ENCODE assay signal across 8 cellular contexts in the genomic region with DNA sequence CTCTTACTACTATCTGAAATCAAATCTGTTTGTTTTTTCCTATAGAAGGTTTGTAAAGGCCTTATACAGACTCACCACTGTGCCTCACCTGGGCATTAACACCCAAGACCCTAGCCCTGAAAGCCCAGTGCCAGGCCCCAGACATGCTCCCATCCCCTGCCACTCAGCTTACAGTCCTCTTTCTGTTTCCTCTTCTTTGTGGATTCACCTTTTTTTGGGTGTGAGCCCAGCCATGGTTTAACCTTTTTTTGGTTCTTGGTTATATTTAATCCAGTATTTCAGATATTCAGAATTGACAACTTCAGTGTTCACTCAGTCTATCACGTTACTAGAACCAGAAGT. TPM values are rescaled to one million over a fixed set of nuclear protein-coding genes. Genes with fewer than 3 reads are reported as not detected.
DNase-seq lines count a peak whose midpoint lies in the region; ATAC-seq and TF ChIP-seq lines count a peak whose summit lies in the region.
"Not testable (repeated sequence)": the region's sequence is repeated elsewhere in the genome, so short reads cannot be mapped to it uniquely, and the experiment has no call there.

No MANE protein-coding gene starts in this region.

- H3K4me2 ChIP-seq in SK-N-SH, result peak overlapping the region; percentile 46; the same call in 1 of the 2 replicates

- H2AFZ ChIP-seq in SK-N-SH (ENCODE audit: low read depth), result not testable (repeated sequence)

- 88% methylated on average over 1 of the region's 1 CpG for WGBS in SK-N-SH (ENCODE audit: low lambda C conversion rate)
- 70 to 85% methylated on average over 1 of the region's 1 CpG for WGBS in transverse colon (ENCODE audit: low coverage in 1 of 2), 2 donors

- not testable (repeated sequence) for H3K27me3 ChIP-seq in CD8-positive, alpha-beta memory T cell (ENCODE audit: insufficient read depth, low read length, poor library complexity, severe bottlenecking); SK-N-SH (ENCODE audit: insufficient read depth); left ventricle myocardium inferior (ENCODE audit: low read depth); transverse colon

- H3K9me3 Mint-ChIP-seq in CD8-positive, alpha-beta memory T cell; activated T-helper 1 cell treated with anti-CD3 and anti-CD28 coated beads, Interleukin-12 subunit alpha, Interleukin-12 subunit beta, Interleukin-2, Interleukin-4 antibody, amounts not matched to agents 30 ng/mL and 10 ng/mL and 1 ng/mL, durations not matched to agents 14 hours and 24 hours and 36 hours; chondrocyte (ENCODE audit: low read depth); naive thymus-derived CD8-positive, alpha-beta T cell: not testable (repeated sequence)

- not testable (repeated sequence) for DNase-seq in CD8-positive, alpha-beta memory T cell; SK-N-SH; activated T-helper 1 cell treated with anti-CD3 and anti-CD28 coated beads, Interleukin-12 subunit alpha, Interleukin-12 subunit beta, Interleukin-2, Interleukin-4 antibody, amounts not matched to agents 30 ng/mL and 10 ng/mL and 1 ng/mL, durations not matched to agents 14 hours and 24 hours and 36 hours (ENCODE audit: low spot score); chondrocyte (ENCODE audit: low spot score); left ventricle myocardium inferior; naive thymus-derived CD8-positive, alpha-beta T cell; transverse colon

- not testable (repeated sequence) for H3K9me3 ChIP-seq in CD8-positive, alpha-beta memory T cell (ENCODE audit: low read length); SK-N-SH; left ventricle myocardium inferior (replicated peaks); transverse colon

- peaks cover 54% of the 10 kb centered on the region for H3F3A ChIP-seq in SK-N-SH (replicated peaks; ENCODE audit: insufficient read depth)

- not testable (repeated sequence) for H3K9ac ChIP-seq in SK-N-SH

- H3K36me3 ChIP-seq in CD8-positive, alpha-beta memory T cell (ENCODE audit: insufficient read depth, low read length), result not testable (repeated sequence)
- peaks cover 28 to 35% of the 10 kb centered on the region in 2 experiments for H3K36me3 ChIP-seq in SK-N-SH (replicated peaks in 1 of 2; ENCODE audit: control insufficient read depth in 1 of 2, insufficient read depth in 2 of 2, low read length in 1 of 2)
- peaks cover 73% of the 10 kb centered on the region for H3K36me3 ChIP-seq in left ventricle myocardium inferior
- peaks cover 0 to 26% (median 9%) of the 10 kb centered on the region in 4 donors for H3K36me3 ChIP-seq in transverse colon

- peaks cover 12 to 32% (median 19%) of the 10 kb centered on the region in 3 donors for H3K4me1 Mint-ChIP-seq in CD8-positive, alpha-beta memory T cell
- peaks cover 19% of the 10 kb centered on the region for H3K4me1 Mint-ChIP-seq in activated T-helper 1 cell treated with anti-CD3 and anti-CD28 coated beads, Interleukin-12 subunit alpha, Interleukin-12 subunit beta, Interleukin-2, Interleukin-4 antibody, amounts not matched to agents 30 ng/mL and 10 ng/mL and 1 ng/mL, durations not matched to agents 14 hours and 24 hours and 36 hours (ENCODE audit: low read depth)
- peaks cover 48% of the 10 kb centered on the region for H3K4me1 Mint-ChIP-seq in chondrocyte (ENCODE audit: low read depth)
- H3K4me1 Mint-ChIP-seq in naive thymus-derived CD8-positive, alpha-beta T cell, result peaks cover 9 to 26% (median 17%) of the 10 kb centered on the region in 4 donors

- not testable (repeated sequence) for H3K4me1 ChIP-seq in CD8-positive, alpha-beta memory T cell (ENCODE audit: insufficient read depth, low read length)
- H3K4me1 ChIP-seq in SK-N-SH (ENCODE audit: control insufficient read depth in 1 of 2, insufficient read depth in 2 of 2, low read depth in 1 of 2, low read length in 1 of 2) (peaks cover 22 to 23% of the 10 kb centered on the region in 2 experiments; a peak in 3 of 4 replicates), left ventricle myocardium inferior (peaks cover 32% of the 10 kb centered on the region), transverse colon (peaks cover 0 to 12% (median 1%) of the 10 kb centered on the region in 4 donors)

- H3K4me3 ChIP-seq in CD8-positive, alpha-beta memory T cell (ENCODE audit: low read length); SK-N-SH (ENCODE audit: low read depth in 2 of 2, low read length in 1 of 2); left ventricle myocardium inferior; skin epidermis; transverse colon: not testable (repeated sequence)

- H3K27me3 Mint-ChIP-seq in CD8-positive, alpha-beta memory T cell; activated T-helper 1 cell treated with anti-CD3 and anti-CD28 coated beads, Interleukin-12 subunit alpha, Interleukin-12 subunit beta, Interleukin-2, Interleukin-4 antibody, amounts not matched to agents 30 ng/mL and 10 ng/mL and 1 ng/mL, durations not matched to agents 14 hours and 24 hours and 36 hours (ENCODE audit: insufficient read depth); chondrocyte (ENCODE audit: low read depth); naive thymus-derived CD8-positive, alpha-beta T cell: not testable (repeated sequence)

- peak overlapping the region in 6 of 8 donors; percentile 7 to 59 (median 31) for H3K27ac Mint-ChIP-seq in CD8-positive, alpha-beta memory T cell
- H3K27ac Mint-ChIP-seq in activated T-helper 1 cell treated with anti-CD3 and anti-CD28 coated beads, Interleukin-12 subunit alpha, Interleukin-12 subunit beta, Interleukin-2, Interleukin-4 antibody, amounts not matched to agents 30 ng/mL and 10 ng/mL and 1 ng/mL, durations not matched to agents 14 hours and 24 hours and 36 hours, result peak overlapping the region; percentile 60
- peak overlapping the region; percentile 84 for H3K27ac Mint-ChIP-seq in chondrocyte (ENCODE audit: unreplicated experiment)
- H3K27ac Mint-ChIP-seq in naive thymus-derived CD8-positive, alpha-beta T cell, result peak overlapping the region; percentile 2 to 79 (median 45)

- ATAC-seq in naive thymus-derived CD8-positive, alpha-beta T cell, result not testable (repeated sequence)

- H4K20me1 ChIP-seq in SK-N-SH (ENCODE audit: insufficient read depth), result peaks cover 22% of the 10 kb centered on the region

- TF ChIP-seq RAD21 in SK-N-SH (IDR thresholded peaks at IDR 0.05; ENCODE audit: low read length), result not testable (repeated sequence)

- not testable (repeated sequence) for TF ChIP-seq POLR2A in transverse colon (IDR thresholded peaks at IDR 0.05)

- intact Hi-C loops in activated T-helper 1 cell treated with anti-CD3 and anti-CD28 coated beads, Interleukin-12 subunit alpha, Interleukin-12 subunit beta, Interleukin-2, Interleukin-4 antibody, amounts not matched to agents 30 ng/mL and 10 ng/mL and 1 ng/mL, durations not matched to agents 14 hours and 24 hours and 36 hours (cut with micrococcal nuclease); left ventricle myocardium inferior (cut with micrococcal nuclease); transverse colon (cut with DNase I; ENCODE audit: low total_unique reads): not testable (repeated sequence)

- not testable (repeated sequence) for H3K27ac ChIP-seq in CD8-positive, alpha-beta memory T cell (ENCODE audit: low read depth, low read length)
- H3K27ac ChIP-seq in SK-N-SH (ENCODE audit: low read depth in 2 of 2, low read length in 1 of 2) (peak overlapping the region; percentile 76 to 77; a peak in 3 of 4 replicates), left ventricle myocardium inferior (replicated peaks) (peak overlapping the region; percentile 27), skin epidermis (peak overlapping the region in 12 of 21 experiments; percentile 4 to 65 (median 26)), transverse colon (peak overlapping the region; percentile 46 to 74 (median 66))

- not testable (repeated sequence) for TF ChIP-seq EP300 in SK-N-SH (IDR thresholded peaks at IDR 0.05; ENCODE audit: borderline replicate concordance in 1 of 2, low read depth in 1 of 2, low read length in 1 of 2); transverse colon (IDR thresholded peaks at IDR 0.05; ENCODE audit: low read depth)

- in situ Hi-C loops in transverse colon (cut with MboI; ENCODE audit: low pct_ligation_motif_present in 1 of 4, low pct_unique_long_range_greater_than_20kb in 1 of 4, low sequenced_read_pairs in 3 of 4), result not testable (repeated sequence)

- peaks cover 0 to 84% (median 20%) of the 10 kb centered on the region in 3 donors for H3K36me3 Mint-ChIP-seq in CD8-positive, alpha-beta memory T cell
- peaks cover 25% of the 10 kb centered on the region for H3K36me3 Mint-ChIP-seq in activated T-helper 1 cell treated with anti-CD3 and anti-CD28 coated beads, Interleukin-12 subunit alpha, Interleukin-12 subunit beta, Interleukin-2, Interleukin-4 antibody, amounts not matched to agents 30 ng/mL and 10 ng/mL and 1 ng/mL, durations not matched to agents 14 hours and 24 hours and 36 hours (ENCODE audit: low read depth)
- peaks cover 48% of the 10 kb centered on the region for H3K36me3 Mint-ChIP-seq in chondrocyte (ENCODE audit: low read depth)
- H3K36me3 Mint-ChIP-seq in naive thymus-derived CD8-positive, alpha-beta T cell, result peaks cover 0 to 84% (median 33%) of the 10 kb centered on the region in 3 donors

- not testable (repeated sequence) for H3K9me2 ChIP-seq in SK-N-SH

- TF ChIP-seq CTCF in SK-N-SH (IDR thresholded peaks at IDR 0.05); chondrocyte (IDR thresholded peaks at IDR 0.05); left ventricle myocardium inferior (IDR thresholded peaks at IDR 0.05; ENCODE audit: borderline replicate concordance); transverse colon (IDR thresholded peaks at IDR 0.05): not testable (repeated sequence)

- not testable (repeated sequence) for H3K4me3 Mint-ChIP-seq in CD8-positive, alpha-beta memory T cell; activated T-helper 1 cell treated with anti-CD3 and anti-CD28 coated beads, Interleukin-12 subunit alpha, Interleukin-12 subunit beta, Interleukin-2, Interleukin-4 antibody, amounts not matched to agents 30 ng/mL and 10 ng/mL and 1 ng/mL, durations not matched to agents 14 hours and 24 hours and 36 hours; chondrocyte (ENCODE audit: unreplicated experiment); naive thymus-derived CD8-positive, alpha-beta T cell

- CTCF ChIA-PET in CD8-positive, alpha-beta memory T cell (lab: Charles Lee); SK-N-SH (lab: Yijun Ruan, JAX): not testable (repeated sequence)

- POLR2A ChIA-PET in CD8-positive, alpha-beta memory T cell (lab: Charles Lee); SK-N-SH (lab: Yijun Ruan, JAX); naive thymus-derived CD8-positive, alpha-beta T cell (lab: Charles Lee): not testable (repeated sequence)

- peaks cover 56% of the 10 kb centered on the region for H3K79me2 ChIP-seq in SK-N-SH (ENCODE audit: insufficient read depth)

RNA-seq across cellular contexts. Expression of gene NTAN1, which starts 31.0 kb away (rescaled TPM):
- total RNA-seq in CD8-positive, alpha-beta memory T cell, result 10 to 100 TPM; 34.5 to 40.1 TPM
- 59.5 TPM for polyA plus RNA-seq in CD8-positive, alpha-beta memory T cell
- 55.3 and 62.2 TPM in 2 replicates for polyA plus RNA-seq in SK-N-SH (2012; rRNA removed)
- polyA plus RNA-seq in SK-N-SH (2012; cell fraction: cytosol; rRNA removed), result 66.7 and 75.4 TPM in 2 replicates
- polyA plus RNA-seq in SK-N-SH (2012; cell fraction: nucleus; rRNA removed), result 35.0 and 45.6 TPM in 2 replicates
- total RNA-seq in activated T-helper 1 cell treated with anti-CD3 and anti-CD28 coated beads, Interleukin-12 subunit alpha, Interleukin-12 subunit beta, Interleukin-2, Interleukin-4 antibody, amounts not matched to agents 30 ng/mL and 10 ng/mL and 1 ng/mL, durations not matched to agents 14 hours and 24 hours and 36 hours, result 26.6 and 29.3 TPM in 2 replicates
- total RNA-seq in chondrocyte (47.4 to 50.3 TPM (median 49.3 TPM) in 3 replicates), left ventricle myocardium inferior (17.9 TPM), transverse colon (10 to 100 TPM; 44.4 to 76.7 (median 51.0) TPM)
- 10 to 100 TPM; 29.3 to 33.4 TPM for total RNA-seq in naive thymus-derived CD8-positive, alpha-beta T cell
- 10 to 100 TPM; 42.6 to 45.1 (median 43.5) TPM for polyA plus RNA-seq in naive thymus-derived CD8-positive, alpha-beta T cell

RNA-seq across cellular contexts. Expression of gene PDXDC1, which starts 50.0 kb away (rescaled TPM):
- 10 to 100 TPM; 55.5 to 58.5 TPM for total RNA-seq in CD8-positive, alpha-beta memory T cell
- polyA plus RNA-seq in CD8-positive, alpha-beta memory T cell, result 39.5 TPM
- polyA plus RNA-seq in SK-N-SH (2012; rRNA removed), result 37.4 and 53.5 TPM in 2 replicates
- 34.6 and 38.7 TPM in 2 replicates for polyA plus RNA-seq in SK-N-SH (2012; cell fraction: cytosol; rRNA removed)
- polyA plus RNA-seq in SK-N-SH (2012; cell fraction: nucleus; rRNA removed), result 77.5 and 104 TPM in 2 replicates
- total RNA-seq in activated T-helper 1 cell treated with anti-CD3 and anti-CD28 coated beads, Interleukin-12 subunit alpha, Interleukin-12 subunit beta, Interleukin-2, Interleukin-4 antibody, amounts not matched to agents 30 ng/mL and 10 ng/mL and 1 ng/mL, durations not matched to agents 14 hours and 24 hours and 36 hours, result 63.6 and 64.3 TPM in 2 replicates
- 120 to 156 TPM (median 125 TPM) in 3 replicates for total RNA-seq in chondrocyte
- total RNA-seq in left ventricle myocardium inferior, result 71.4 TPM
- total RNA-seq in naive thymus-derived CD8-positive, alpha-beta T cell, result 10 to 100 TPM; 76.1 to 77.8 TPM
- 10 to 100 TPM; 25.0 to 35.7 (median 28.2) TPM for polyA plus RNA-seq in naive thymus-derived CD8-positive, alpha-beta T cell
- total RNA-seq in transverse colon, result 100 to 1,000 TPM in 3 of 4 donors, 10 to 100 TPM in 1; 95.8 to 162 (median 133) TPM

Comparison
In these comparisons a context has a peak if more than half of its experiments do, and no peak if none do; other contexts are left out.
1. H3K27ac Mint-ChIP-seq: peak in every context shown above with its lines; median percentile 84 in chondrocyte; 60 in activated T-helper 1 cell treated with anti-CD3 and anti-CD28 coated beads, Interleukin-12 subunit alpha, Interleukin-12 subunit beta, Interleukin-2, Interleukin-4 antibody, amounts not matched to agents 30 ng/mL and 10 ng/mL and 1 ng/mL, durations not matched to agents 14 hours and 24 hours and 36 hours; 45 in naive thymus-derived CD8-positive, alpha-beta T cell; 31 in CD8-positive, alpha-beta memory T cell.